8 cellular contexts compared by ENCODE assay signal in the genomic region with DNA sequence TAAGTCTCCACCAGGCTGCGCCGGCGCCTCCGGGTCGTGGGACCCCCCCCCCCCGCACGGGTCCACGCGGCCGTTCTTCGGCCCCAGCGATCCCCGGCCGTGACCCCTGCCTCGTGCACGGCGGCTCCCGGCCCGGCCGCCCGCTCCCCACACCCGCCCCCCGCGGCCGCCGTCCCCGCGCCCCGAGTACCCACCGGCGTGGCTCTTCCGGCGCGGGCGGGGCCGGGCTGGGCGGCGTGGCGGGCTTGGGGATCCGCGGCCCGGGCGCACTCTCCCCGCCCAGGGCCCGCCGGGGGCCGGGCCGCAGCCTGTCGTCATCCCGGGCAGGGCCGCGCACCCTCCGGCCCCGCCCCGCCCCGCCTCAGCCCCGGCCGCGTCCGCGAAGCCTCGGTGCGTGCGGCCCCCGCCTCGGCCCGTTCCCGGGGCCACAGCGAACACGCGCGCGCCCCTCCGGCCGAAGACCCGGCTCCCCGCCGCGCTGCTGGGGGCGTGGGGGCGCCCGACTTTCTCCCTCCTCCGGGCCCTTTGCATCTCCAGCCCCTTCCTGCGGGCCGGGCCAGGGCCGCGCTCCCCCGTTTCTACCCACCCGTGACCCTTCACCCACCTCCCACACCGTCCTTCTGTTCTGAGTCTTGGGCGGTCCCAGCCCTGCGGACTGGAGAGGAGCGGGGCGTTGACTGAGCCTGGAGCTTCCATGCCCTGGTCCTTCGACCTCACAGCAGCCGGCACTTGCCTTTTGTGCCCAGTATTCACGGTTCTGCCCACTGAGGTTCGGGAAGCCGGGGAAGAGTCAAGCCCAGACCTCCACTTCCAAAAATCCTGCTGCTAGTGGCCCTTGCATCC. TPM values are rescaled to one million over a fixed set of nuclear protein-coding genes. Genes with fewer than 3 reads are reported as not detected.
DNase-seq lines count a peak whose midpoint lies in the region; ATAC-seq lines count a peak whose summit lies in the region.

No MANE protein-coding gene starts in this region.

- H3K27ac Mint-ChIP-seq in stimulated activated naive CD8-positive, alpha-beta T cell treated with anti-CD3 and anti-CD28 coated beads, Interleukin-15, Interleukin-2, amounts not matched to agents 100 ng/mL and 50 ng/mL, for 24 hours = peak overlapping the region; percentile 52

- peak overlapping the region; percentile 80 for H3K4me3 Mint-ChIP-seq in stimulated activated naive CD8-positive, alpha-beta T cell treated with anti-CD3 and anti-CD28 coated beads, Interleukin-15, Interleukin-2, amounts not matched to agents 100 ng/mL and 50 ng/mL, for 24 hours

- H3K9me3 Mint-ChIP-seq in stimulated activated naive CD8-positive, alpha-beta T cell treated with anti-CD3 and anti-CD28 coated beads, Interleukin-15, Interleukin-2, amounts not matched to agents 100 ng/mL and 50 ng/mL, for 24 hours = no peaks in the 10 kb centered on the region

- peak; percentile 75 for DNase-seq in activated CD8-positive, alpha-beta memory T cell treated with anti-CD3 and anti-CD28 coated beads for 24 hours
- no peak for DNase-seq in activated CD8-positive, alpha-beta memory T cell treated with anti-CD3 and anti-CD28 coated beads, Interleukin-2, amount 50 U/mL, for 4 hours
- DNase-seq in SW480 (ENCODE audit: low spot score) = peak; percentile 38
- peak; percentile 77 for DNase-seq in left lobe of liver (ENCODE audit: low spot score)
- DNase-seq in foreskin melanocyte = no peak

- no peaks in the 10 kb centered on the region for H3K27me3 Mint-ChIP-seq in stimulated activated naive CD8-positive, alpha-beta T cell treated with anti-CD3 and anti-CD28 coated beads, Interleukin-15, Interleukin-2, amounts not matched to agents 100 ng/mL and 50 ng/mL, for 24 hours

- H3K36me3 Mint-ChIP-seq in stimulated activated naive CD8-positive, alpha-beta T cell treated with anti-CD3 and anti-CD28 coated beads, Interleukin-15, Interleukin-2, amounts not matched to agents 100 ng/mL and 50 ng/mL, for 24 hours (ENCODE audit: low read depth) = no peaks in the 10 kb centered on the region

- H3K27ac ChIP-seq in cingulate gyrus (ENCODE audit: low read depth, low read length) = peak overlapping the region; percentile 79

- ATAC-seq in HG03039 (IDR thresholded peaks at IDR 0.05; ENCODE audit: unreplicated experiment) = peak; percentile 37
- peak; percentile 68 for ATAC-seq in left lobe of liver

- H3K4me1 Mint-ChIP-seq in stimulated activated naive CD8-positive, alpha-beta T cell treated with anti-CD3 and anti-CD28 coated beads, Interleukin-15, Interleukin-2, amounts not matched to agents 100 ng/mL and 50 ng/mL, for 24 hours (ENCODE audit: low read depth) = peaks cover 31% of the 10 kb centered on the region

RNA-seq across cellular contexts. Expression of a gene that starts 0.9 kb away (rescaled TPM):
- 62.5 TPM for total RNA-seq in left lobe of liver

RNA-seq across cellular contexts. Expression of a gene that starts 24.8 kb away (rescaled TPM):
- 11.9 TPM for total RNA-seq in left lobe of liver

RNA-seq across cellular contexts. Expression of a gene that starts 35.6 kb away (rescaled TPM):
- total RNA-seq in left lobe of liver = 33.7 TPM

Comparison
In these comparisons a context has a peak if more than half of its experiments do, and no peak if none do; other contexts are left out.
1. DNase-seq: peak in activated CD8-positive, alpha-beta memory T cell treated with anti-CD3 and anti-CD28 coated beads for 24 hours (single experiment), SW480 (single experiment) and left lobe of liver (single experiment); none in activated CD8-positive, alpha-beta memory T cell treated with anti-CD3 and anti-CD28 coated beads, Interleukin-2, amount 50 U/mL, for 4 hours (single experiment) and foreskin melanocyte (single experiment).